Comparison of ENCODE assay signal across 8 cellular contexts in the genomic region with DNA sequence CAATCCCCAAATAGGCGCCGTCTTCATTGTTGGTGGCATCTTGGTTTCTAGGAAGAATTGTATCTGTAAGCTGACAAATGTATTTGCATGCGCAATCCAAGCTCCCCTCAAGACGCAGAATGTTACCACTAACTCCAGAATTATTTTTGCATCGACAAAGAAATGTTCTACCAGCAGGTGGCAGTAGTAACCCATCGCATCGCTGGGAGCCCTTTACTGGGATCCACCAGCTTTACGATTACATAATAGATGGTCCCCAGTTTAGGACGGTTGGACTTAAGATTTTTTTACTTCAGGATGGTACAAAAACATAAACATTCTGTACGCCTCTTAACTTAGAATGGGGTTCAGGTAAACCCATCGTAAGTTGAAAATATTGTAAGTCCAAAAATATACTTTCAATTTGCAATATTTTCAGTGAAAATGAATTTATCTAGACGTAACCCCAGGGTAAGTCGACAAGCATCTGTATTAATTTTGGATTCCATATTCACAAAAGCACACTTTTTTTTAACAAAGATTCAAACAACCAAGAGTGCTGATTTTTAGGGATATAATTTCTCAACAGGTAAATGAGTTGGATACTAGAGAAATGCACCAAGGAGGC.
A peak's percentile ranks its signal among the peaks of the same experiment; 100 is the strongest.
DNase-seq lines count a peak whose midpoint lies in the region; ATAC-seq, FAIRE-seq and TF ChIP-seq lines count a peak whose summit lies in the region.

No MANE protein-coding gene starts in this region.

- H3K4me3 ChIP-seq in AG04449 (ENCODE audit: low read depth, low read length) (no peak overlapping the region), brain microvascular endothelial cell (ENCODE audit: low read depth, low read length) (no peak overlapping the region)

- CTCF ChIA-PET in AG04449 (lab: Yijun Ruan, JAX) = interaction anchor here (1.1 kb wide), 1 partner anchor 1296 kb away, joined by 3 read pairs; no protein-coding TSS in a partner anchor

- no peak for TF ChIP-seq POLR2A in GM12891 (IDR thresholded peaks at IDR 0.05; ENCODE audit: low read depth, low read length)

- no peak overlapping the region for H3K27ac ChIP-seq in brain microvascular endothelial cell

- in situ Hi-C loops in brain microvascular endothelial cell (cut with HindIII; ENCODE audit: low pct_ligation_motif_present, low sequenced_read_pairs) = no loop called here

- TF ChIP-seq CTCF in AG04449 (IDR thresholded peaks at IDR 0.05; ENCODE audit: insufficient read depth, low read length, missing control alignments) = peak; percentile 53
- TF ChIP-seq CTCF in brain microvascular endothelial cell (IDR thresholded peaks at IDR 0.05; ENCODE audit: low read depth, low read length, missing control alignments) = peak; percentile 80

- no peak for ATAC-seq in GM19397 (IDR thresholded peaks at IDR 0.05; ENCODE audit: unreplicated experiment)

- no peaks in the 10 kb centered on the region for H3K36me3 ChIP-seq in brain microvascular endothelial cell (replicated peaks)

- peak; percentile 84 for FAIRE-seq in GM12891 (lab: Jason Lieb, UNC)

- H3K27me3 ChIP-seq in brain microvascular endothelial cell (replicated peaks) = no peaks in the 10 kb centered on the region

- DNase-seq in AG04449 (ENCODE audit: low read depth, low spot score) (no peak), GM12891 (ENCODE audit: insufficient read length, low spot score) (peak; percentile 29), Kasumi-1 (lab: John Stamatoyannopoulos, UW) (peak; percentile 67 to 78), RKO (ENCODE audit: low spot score) (peak; percentile 52), brain microvascular endothelial cell (peak; percentile 25), iris pigment epithelial cell (ENCODE audit: low read depth) (peak; percentile 31)
- peak; percentile 36 for DNase-seq in stimulated activated CD4-positive, alpha-beta T cell treated with anti-CD3 and anti-CD28 coated beads, Interleukin-1b, Interleukin-23, amount 100 ng/mL, for 48 hours

- POLR2A ChIA-PET in AG04449 (lab: Yijun Ruan, JAX) = no interaction called here

TF ChIP-seq in GM12891, 5 proteins besides CTCF, POLR2A, EP300 and RAD21:
- TF ChIP-seq PAX5 (IDR thresholded peaks at IDR 0.05; ENCODE audit: insufficient read depth, low read length, severe bottlenecking) = no peak
- no peak for TF ChIP-seq POU2F2 (IDR thresholded peaks at IDR 0.05; ENCODE audit: low read depth, low read length)
- no peak for TF ChIP-seq POLR2AphosphoS5 (IDR thresholded peaks at IDR 0.05; ENCODE audit: low read depth, low read length)
- TF ChIP-seq TAF1 (IDR thresholded peaks at IDR 0.05; ENCODE audit: low read depth, low read length) = no peak
- no peak for TF ChIP-seq SPI1 (IDR thresholded peaks at IDR 0.05; ENCODE audit: low read depth, low read length)
